ENCODE assay signal across 16 cellular contexts in genomic region chr1:195082183-195082582, GRCh38.
"Had no signal": no experiment of that assay in that cellular context is flagged by ENCODE, and none has a peak within 500 bp of the region (broad histone marks: within the 10 kb centered on the region; RNA-seq: fewer than 3 reads in every experiment).

No MANE protein-coding gene starts in this region.

- H3K36me3 ChIP-seq: brain microvascular endothelial cell, esophagus squamous epithelium, left ventricle myocardium inferior, upper lobe of right lung had no signal

- H3K9me3 ChIP-seq: esophagus squamous epithelium, left ventricle myocardium inferior, testis, upper lobe of right lung had no signal

- DNase-seq: activated CD4-positive, alpha-beta T cell treated with anti-CD3 and anti-CD28 coated beads, Interleukin-2, amount 10 ng/mL, durations not matched to agents 7 days and 5 days; activated CD4-positive, CD25-positive, alpha-beta regulatory T cell; activated naive CD4-positive, alpha-beta T cell treated with anti-CD3 and anti-CD28 coated beads, Interleukin-2, amount 10 ng/mL, durations not matched to agents 7 days and 5 days; amniotic stem cell; brain microvascular endothelial cell; esophagus squamous epithelium; kidney; left ventricle myocardium inferior; mesendoderm; stimulated activated CD4-positive, alpha-beta T cell treated with anti-CD3 and anti-CD28 coated beads, Interleukin-4, amount 100 ng/mL, for 1 hour; stimulated activated CD8-positive, alpha-beta memory T cell treated with anti-CD3 and anti-CD28 coated beads, Interleukin-4, amount 100 ng/mL, for 48 hours; stimulated activated naive CD8-positive, alpha-beta T cell treated with anti-CD3 and anti-CD28 coated beads, Interleukin-15, Interleukin-2, amounts not matched to agents 100 U/mL and 50 U/mL, for 24 hours; T-helper 2 cell; testis; upper lobe of right lung had no signal

- FAIRE-seq: endometrium, kidney had no signal

- H3K27ac ChIP-seq: brain microvascular endothelial cell, esophagus squamous epithelium, left ventricle myocardium inferior, testis, upper lobe of right lung had no signal

- H3K27me3 ChIP-seq: brain microvascular endothelial cell, esophagus squamous epithelium, testis, upper lobe of right lung had no signal

- ATAC-seq: stimulated activated naive CD8-positive, alpha-beta T cell treated with anti-CD3 and anti-CD28 coated beads, Interleukin-15, Interleukin-2, amounts not matched to agents 100 U/mL and 50 U/mL, for 24 hours; upper lobe of right lung had no signal

- H3K4me1 ChIP-seq: esophagus squamous epithelium, left ventricle myocardium inferior, testis, upper lobe of right lung had no signal

- H3K4me3 ChIP-seq: esophagus squamous epithelium, left ventricle myocardium inferior, testis, upper lobe of right lung had no signal
